Comparison of ENCODE assay signal across 25 cellular contexts in genomic region chr5:10933141-10933540, GRCh38.
"Had no signal": no experiment of that assay in that cellular context is flagged by ENCODE, and none has a peak within 500 bp of the region (broad histone marks: within the 10 kb centered on the region; RNA-seq: fewer than 3 reads in every experiment).

No MANE protein-coding gene starts in this region.

- H3K36me3 ChIP-seq: breast epithelium, colonic mucosa, gastrocnemius medialis, left ventricle myocardium inferior, ovary, prostate gland, thoracic aorta had no signal

- H3K27ac ChIP-seq: colonic mucosa, dorsolateral prefrontal cortex, gastrocnemius medialis, left ventricle myocardium inferior, ovary, prostate gland, thoracic aorta had no signal

- H3K9me3 ChIP-seq: colonic mucosa, gastrocnemius medialis, ovary, prostate gland had no signal

- H3K27me3 Mint-ChIP-seq: effector memory CD8-positive, alpha-beta T cell had no signal

- ATAC-seq: activated CD4-positive, alpha-beta T cell treated with anti-CD3 and anti-CD28 coated beads for 36 hours; activated T-cell treated with anti-CD3 and anti-CD28 coated beads, Interleukin-2, amount 50 U/mL, for 4 hours; effector memory CD8-positive, alpha-beta T cell; esophagus mucosa; gastrocnemius medialis; naive thymus-derived CD8-positive, alpha-beta T cell; WTC11 had no signal

- H3K4me1 Mint-ChIP-seq: activated CD4-positive, alpha-beta T cell treated with anti-CD3 and anti-CD28 coated beads for 36 hours; activated naive CD8-positive, alpha-beta T cell treated with anti-CD3 and anti-CD28 coated beads for 36 hours; naive thymus-derived CD8-positive, alpha-beta T cell had no signal

- DNase-seq: activated CD4-positive, alpha-beta T cell treated with anti-CD3 and anti-CD28 coated beads for 36 hours; activated CD4-positive, alpha-beta T cell treated with anti-CD3 and anti-CD28 coated beads, Interleukin-2, amount 50 U/mL, for 4 hours; activated CD8-positive, alpha-beta memory T cell treated with anti-CD3 and anti-CD28 coated beads for 24 hours; activated CD8-positive, alpha-beta memory T cell treated with anti-CD3 and anti-CD28 coated beads, Interleukin-2, amount 50 U/mL, for 48 hours; activated naive CD4-positive, alpha-beta T cell treated with Interleukin-2 at 50 U/mL for 16 hours; activated naive CD8-positive, alpha-beta T cell treated with anti-CD3 and anti-CD28 coated beads for 36 hours; activated T-cell treated with anti-CD3 and anti-CD28 coated beads, Interleukin-2, amount 50 U/mL, for 4 hours; colonic mucosa; dorsolateral prefrontal cortex; effector memory CD8-positive, alpha-beta T cell; gastrocnemius medialis; head of caudate nucleus; hypothalamus; left ventricle myocardium inferior; naive thymus-derived CD8-positive, alpha-beta T cell; ovary; stimulated activated CD4-positive, alpha-beta T cell treated with anti-CD3 and anti-CD28 coated beads, Interleukin-4, amount 100 ng/mL, for 24 hours; stimulated activated naive CD4-positive, alpha-beta T cell treated with Interleukin-2 at 50 U/mL for 16 hours had no signal

- H3K4me1 ChIP-seq: breast epithelium, colonic mucosa, gastrocnemius medialis, left ventricle myocardium inferior, prostate gland had no signal

- H3K27me3 ChIP-seq: breast epithelium, colonic mucosa, gastrocnemius medialis, ovary had no signal

- H3K27ac Mint-ChIP-seq: activated CD4-positive, alpha-beta T cell treated with anti-CD3 and anti-CD28 coated beads for 36 hours; activated naive CD8-positive, alpha-beta T cell treated with anti-CD3 and anti-CD28 coated beads for 36 hours; activated T-helper 2 cell treated with anti-CD3 and anti-CD28 coated beads, Interferon-gamma antibody, Interleukin-2, Interleukin-4, amounts not matched to agents 10 μg/mL and 5 μg/mL and 100 μg/mL, durations not matched to agents 14 hours and 24 hours and 36 hours; effector memory CD8-positive, alpha-beta T cell; naive thymus-derived CD8-positive, alpha-beta T cell; type B pancreatic cell; WTC11 had no signal

- H3K4me3 Mint-ChIP-seq: activated CD4-positive, alpha-beta T cell treated with anti-CD3 and anti-CD28 coated beads for 36 hours; activated naive CD8-positive, alpha-beta T cell treated with anti-CD3 and anti-CD28 coated beads for 36 hours; activated T-cell treated with anti-CD3 and anti-CD28 coated beads, Interleukin-2, amount 50 U/mL, for 4 hours; effector memory CD8-positive, alpha-beta T cell; naive thymus-derived CD8-positive, alpha-beta T cell; type B pancreatic cell; WTC11 had no signal

- H3K4me3 ChIP-seq: breast epithelium, colonic mucosa, dorsolateral prefrontal cortex, gastrocnemius medialis, left ventricle myocardium inferior, ovary, prostate gland, thoracic aorta had no signal

- H3K36me3 Mint-ChIP-seq: activated naive CD8-positive, alpha-beta T cell treated with anti-CD3 and anti-CD28 coated beads for 36 hours; type B pancreatic cell; WTC11 had no signal
